Comparison of ENCODE assay signal across 2 cellular contexts in the genomic region with DNA sequence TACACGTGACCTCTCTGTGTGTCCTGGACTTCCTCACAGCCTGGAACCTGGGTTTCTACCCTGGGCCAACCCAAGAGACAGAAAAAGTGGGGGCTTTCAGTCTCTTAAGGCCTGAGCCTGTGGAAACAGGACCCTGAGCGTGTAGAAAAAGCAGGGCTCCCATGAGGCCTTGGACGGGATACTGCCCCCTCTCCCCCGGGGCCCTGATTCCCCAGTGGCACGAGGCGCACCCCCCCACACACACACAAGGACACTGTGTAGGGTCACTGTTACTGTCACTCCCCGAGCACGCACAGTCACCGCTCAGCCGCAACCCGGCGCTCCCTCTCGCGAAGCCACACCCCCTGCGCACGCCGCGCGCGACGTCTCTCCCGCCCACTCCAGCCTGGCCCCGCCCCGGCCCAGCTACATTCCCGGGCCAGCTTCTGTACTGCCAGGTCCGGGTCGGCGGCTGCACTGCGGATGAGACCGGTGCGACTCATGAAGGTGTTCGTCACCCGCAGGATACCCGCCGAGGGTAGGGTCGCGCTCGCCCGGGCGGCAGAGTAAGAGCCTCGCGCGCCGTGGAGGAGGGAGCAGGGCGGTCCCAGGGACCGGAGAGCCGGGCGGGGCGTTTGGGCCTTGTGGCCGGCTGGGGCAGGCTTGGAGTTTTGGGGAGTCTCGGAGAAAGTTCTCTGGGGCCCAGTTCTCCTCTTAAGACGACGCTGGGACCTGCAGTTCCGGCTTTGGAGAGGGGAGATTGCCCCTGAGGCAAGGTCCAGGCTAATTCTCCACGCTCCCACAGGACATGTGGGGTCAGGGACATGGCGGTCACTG.
TF ChIP-seq lines count a peak whose summit lies in the region.

A gene (plus strand): TSS at position 408 of the 816 bp plus-strand sequence. CDS start 55 bp downstream, at position 463.

TF ChIP-seq in HCT116, 20 proteins besides CTCF, POLR2A, EP300 and RAD21 (continued from another document):
- TF ChIP-seq, protein P1, sequence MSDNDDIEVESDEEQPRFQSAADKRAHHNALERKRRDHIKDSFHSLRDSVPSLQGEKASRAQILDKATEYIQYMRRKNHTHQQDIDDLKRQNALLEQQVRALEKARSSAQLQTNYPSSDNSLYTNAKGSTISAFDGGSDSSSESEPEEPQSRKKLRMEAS (IDR thresholded peaks at IDR 0.05) = peak; percentile 73; the same call in 1 of the 2 replicates
- TF ChIP-seq, protein P2, sequence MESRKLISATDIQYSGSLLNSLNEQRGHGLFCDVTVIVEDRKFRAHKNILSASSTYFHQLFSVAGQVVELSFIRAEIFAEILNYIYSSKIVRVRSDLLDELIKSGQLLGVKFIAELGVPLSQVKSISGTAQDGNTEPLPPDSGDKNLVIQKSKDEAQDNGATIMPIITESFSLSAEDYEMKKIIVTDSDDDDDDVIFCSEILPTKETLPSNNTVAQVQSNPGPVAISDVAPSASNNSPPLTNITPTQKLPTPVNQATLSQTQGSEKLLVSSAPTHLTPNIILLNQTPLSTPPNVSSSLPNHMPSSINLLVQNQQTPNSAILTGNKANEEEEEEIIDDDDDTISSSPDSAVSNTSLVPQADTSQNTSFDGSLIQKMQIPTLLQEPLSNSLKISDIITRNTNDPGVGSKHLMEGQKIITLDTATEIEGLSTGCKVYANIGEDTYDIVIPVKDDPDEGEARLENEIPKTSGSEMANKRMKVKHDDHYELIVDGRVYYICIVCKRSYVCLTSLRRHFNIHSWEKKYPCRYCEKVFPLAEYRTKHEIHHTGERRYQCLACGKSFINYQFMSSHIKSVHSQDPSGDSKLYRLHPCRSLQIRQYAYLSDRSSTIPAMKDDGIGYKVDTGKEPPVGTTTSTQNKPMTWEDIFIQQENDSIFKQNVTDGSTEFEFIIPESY (IDR thresholded peaks at IDR 0.05; ENCODE audit: extremely low read depth, insufficient replicate concordance, low read length) = no peak
- TF ChIP-seq ZFX (IDR thresholded peaks at IDR 0.05) = peak; percentile 96

TF ChIP-seq in SK-N-SH, 30 proteins besides CTCF, POLR2A, EP300 and RAD21 (continued from another document):
- TF ChIP-seq, protein P3, sequence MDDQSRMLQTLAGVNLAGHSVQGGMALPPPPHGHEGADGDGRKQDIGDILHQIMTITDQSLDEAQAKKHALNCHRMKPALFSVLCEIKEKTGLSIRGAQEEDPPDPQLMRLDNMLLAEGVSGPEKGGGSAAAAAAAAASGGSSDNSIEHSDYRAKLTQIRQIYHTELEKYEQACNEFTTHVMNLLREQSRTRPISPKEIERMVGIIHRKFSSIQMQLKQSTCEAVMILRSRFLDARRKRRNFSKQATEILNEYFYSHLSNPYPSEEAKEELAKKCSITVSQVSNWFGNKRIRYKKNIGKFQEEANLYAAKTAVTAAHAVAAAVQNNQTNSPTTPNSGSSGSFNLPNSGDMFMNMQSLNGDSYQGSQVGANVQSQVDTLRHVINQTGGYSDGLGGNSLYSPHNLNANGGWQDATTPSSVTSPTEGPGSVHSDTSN (IDR thresholded peaks at IDR 0.05) = no peak
- TF ChIP-seq NFIC (IDR thresholded peaks at IDR 0.05; ENCODE audit: borderline replicate concordance) (no peak), NRF1 (IDR thresholded peaks at IDR 0.05; ENCODE audit: low read depth, low read length) (peak; percentile 76), ELF1 (IDR thresholded peaks at IDR 0.05) (0 out of 2 replicates have a peak, but pooled peaks have one; percentile 32), CHD2 (IDR thresholded peaks at IDR 0.05; ENCODE audit: low read length, partially characterized antibody) (peak; percentile 8)
- TF ChIP-seq, protein P4, sequence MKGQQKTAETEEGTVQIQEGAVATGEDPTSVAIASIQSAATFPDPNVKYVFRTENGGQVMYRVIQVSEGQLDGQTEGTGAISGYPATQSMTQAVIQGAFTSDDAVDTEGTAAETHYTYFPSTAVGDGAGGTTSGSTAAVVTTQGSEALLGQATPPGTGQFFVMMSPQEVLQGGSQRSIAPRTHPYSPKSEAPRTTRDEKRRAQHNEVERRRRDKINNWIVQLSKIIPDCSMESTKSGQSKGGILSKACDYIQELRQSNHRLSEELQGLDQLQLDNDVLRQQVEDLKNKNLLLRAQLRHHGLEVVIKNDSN (IDR thresholded peaks at IDR 0.05; ENCODE audit: borderline replicate concordance, low read depth) = 0 out of 2 replicates have a peak, but pooled peaks have one; percentile 25
